In the genomic region with DNA sequence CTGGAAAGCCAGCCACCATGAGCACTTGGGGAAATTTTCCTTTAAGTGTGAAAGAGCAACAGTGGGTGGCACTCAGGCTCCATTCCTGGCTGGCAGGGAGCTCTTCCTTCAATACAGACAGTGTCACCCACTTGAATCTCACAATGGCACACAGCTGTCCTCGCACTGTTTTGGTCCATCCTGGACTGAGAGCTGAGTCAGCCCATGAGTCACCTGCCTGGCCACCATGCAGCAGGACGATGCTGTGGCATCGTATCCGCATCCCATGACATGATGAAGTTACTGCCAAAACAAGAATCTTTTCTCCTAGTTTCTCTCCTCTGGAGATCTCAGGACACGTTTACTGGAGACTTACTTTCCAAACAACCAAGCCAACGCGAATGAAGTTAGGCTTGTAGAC, we compare ENCODE assay signal across 15 cellular contexts. TPM values are rescaled to one million over a fixed set of nuclear protein-coding genes. Genes with fewer than 3 reads are reported as not detected.
A peak's percentile ranks its signal among the peaks of the same experiment; 100 is the strongest.
DNase-seq lines count a peak whose midpoint lies in the region; ATAC-seq, FAIRE-seq and TF ChIP-seq lines count a peak whose summit lies in the region.
"Had no signal": no experiment of that assay in that cellular context is flagged by ENCODE, and none has a peak within 500 bp of the region (broad histone marks: within the 10 kb centered on the region; RNA-seq: fewer than 3 reads in every experiment).

No MANE protein-coding gene starts in this region.

- H3K9ac ChIP-seq in HepG2 (ENCODE audit: insufficient read depth, low read depth, low read length): no peak overlapping the region

- peaks cover 0 to 2% (median 0%) of the 10 kb centered on the region in 4 donors for H3K4me1 Mint-ChIP-seq in naive thymus-derived CD8-positive, alpha-beta T cell
- H3K4me1 Mint-ChIP-seq in activated T-helper 1 cell treated with anti-CD3 and anti-CD28 coated beads, Interleukin-12 subunit alpha, Interleukin-12 subunit beta, Interleukin-2, Interleukin-4 antibody, amounts not matched to agents 30 ng/mL and 10 ng/mL and 1 ng/mL, durations not matched to agents 14 hours and 24 hours and 36 hours (ENCODE audit: low read depth): no peaks in the 10 kb centered on the region

- no peaks in the 10 kb centered on the region for H3K36me3 Mint-ChIP-seq in naive thymus-derived CD8-positive, alpha-beta T cell
- H3K36me3 Mint-ChIP-seq in activated T-helper 1 cell treated with anti-CD3 and anti-CD28 coated beads, Interleukin-12 subunit alpha, Interleukin-12 subunit beta, Interleukin-2, Interleukin-4 antibody, amounts not matched to agents 30 ng/mL and 10 ng/mL and 1 ng/mL, durations not matched to agents 14 hours and 24 hours and 36 hours (ENCODE audit: low read depth): no peaks in the 10 kb centered on the region

- TF ChIP-seq CTCF in HepG2 (CRISPR knock-in tag; IDR thresholded peaks at IDR 0.05) (peak; percentile 29; the same call in 1 of the 2 replicates), upper lobe of right lung (IDR thresholded peaks at IDR 0.05) (no peak)

- peaks cover 11 to 55% (median 24%) of the 10 kb centered on the region in 5 donors for H3K27me3 Mint-ChIP-seq in naive thymus-derived CD8-positive, alpha-beta T cell
- H3K27me3 Mint-ChIP-seq in activated T-helper 1 cell treated with anti-CD3 and anti-CD28 coated beads, Interleukin-12 subunit alpha, Interleukin-12 subunit beta, Interleukin-2, Interleukin-4 antibody, amounts not matched to agents 30 ng/mL and 10 ng/mL and 1 ng/mL, durations not matched to agents 14 hours and 24 hours and 36 hours (ENCODE audit: insufficient read depth): peaks cover 30% of the 10 kb centered on the region

- CTCF ChIA-PET in HepG2 (lab: Yijun Ruan, JAX; ENCODE audit: low intra/inter-chr PET ratio, low total read pairs): no interaction called here

- intact Hi-C loops in HepG2 (cut with micrococcal nuclease; ENCODE audit: unreplicated experiment): no loop called here
- intact Hi-C loops in right cardiac atrium (cut with DNase I): no loop called here
- intact Hi-C loops in upper lobe of right lung (cut with DNase I): no loop called here
- intact Hi-C loops in activated T-helper 1 cell treated with anti-CD3 and anti-CD28 coated beads, Interleukin-12 subunit alpha, Interleukin-12 subunit beta, Interleukin-2, Interleukin-4 antibody, amounts not matched to agents 30 ng/mL and 10 ng/mL and 1 ng/mL, durations not matched to agents 14 hours and 24 hours and 36 hours (cut with micrococcal nuclease): no loop called here

- H4K20me1 ChIP-seq in HepG2 (ENCODE audit: insufficient read depth, low read length): no peaks in the 10 kb centered on the region

- no peak for TF ChIP-seq POLR2A in H54 (IDR thresholded peaks at IDR 0.05; ENCODE audit: low read depth, low read length)
- TF ChIP-seq POLR2A in HepG2 (IDR thresholded peaks at IDR 0.05; ENCODE audit: insufficient read depth in 1 of 2, low read depth in 2 of 2, low read length in 2 of 2): no peak

- FAIRE-seq in H54 (lab: Jason Lieb, UNC) (no peak), HepG2 (lab: Jason Lieb, UNC) (no peak)
- FAIRE-seq: GM12892 had no signal

- no peak for TF ChIP-seq RAD21 in HepG2 (CRISPR knock-in tag; IDR thresholded peaks at IDR 0.05)

- H3K4me2 ChIP-seq in HepG2 (ENCODE audit: low read depth, low read length): no peak overlapping the region
- H3K4me2 ChIP-seq: PC-9 had no signal

- H2AFZ ChIP-seq in HepG2 (ENCODE audit: low read length): no peak overlapping the region
- H2AFZ ChIP-seq: PC-9 had no signal

- no peaks in the 10 kb centered on the region for H3K9me3 Mint-ChIP-seq in naive thymus-derived CD8-positive, alpha-beta T cell
- H3K9me3 Mint-ChIP-seq in activated T-helper 1 cell treated with anti-CD3 and anti-CD28 coated beads, Interleukin-12 subunit alpha, Interleukin-12 subunit beta, Interleukin-2, Interleukin-4 antibody, amounts not matched to agents 30 ng/mL and 10 ng/mL and 1 ng/mL, durations not matched to agents 14 hours and 24 hours and 36 hours: no peaks in the 10 kb centered on the region

- ATAC-seq in HepG2 (no peak), right cardiac atrium (no peak), upper lobe of right lung (no peak)
- ATAC-seq in naive thymus-derived CD8-positive, alpha-beta T cell: no peak

- H3K27ac ChIP-seq in HepG2 (ENCODE audit: extremely low read length, insufficient read depth, low read length): no peak overlapping the region
- H3K27ac ChIP-seq in right cardiac atrium (ENCODE audit: low read length): no peak overlapping the region
- H3K27ac ChIP-seq in upper lobe of right lung: no peak overlapping the region
- H3K27ac ChIP-seq: PC-9 had no signal

- BruUV-seq in HepG2 (replicated peaks; lab: Mats Ljungman, UMichigan): no TSS peak

- H3K27me3 ChIP-seq in HepG2 (ENCODE audit: control insufficient read depth in 1 of 2, insufficient read depth in 2 of 2, low read length in 2 of 2): peaks cover 0 to 14% of the 10 kb centered on the region in 2 experiments; a peak in 2 of 5 replicates
- no peaks in the 10 kb centered on the region for H3K27me3 ChIP-seq in right cardiac atrium (ENCODE audit: control insufficient read depth, insufficient read depth)
- peaks cover 22% of the 10 kb centered on the region for H3K27me3 ChIP-seq in upper lobe of right lung

- DNase-seq in A172 (ENCODE audit: low spot score) (peak; percentile 89), H54 (ENCODE audit: insufficient read length, low spot score) (peak; percentile 31), SW480 (ENCODE audit: low spot score) (peak; percentile 68), HepG2 (ENCODE audit: low spot score) (no peak), right cardiac atrium (no peak), upper lobe of right lung (no peak)
- DNase-seq in naive thymus-derived CD8-positive, alpha-beta T cell: no peak
- DNase-seq in activated T-helper 1 cell treated with anti-CD3 and anti-CD28 coated beads, Interleukin-12 subunit alpha, Interleukin-12 subunit beta, Interleukin-2, Interleukin-4 antibody, amounts not matched to agents 30 ng/mL and 10 ng/mL and 1 ng/mL, durations not matched to agents 14 hours and 24 hours and 36 hours (ENCODE audit: low spot score): no peak
- DNase-seq: amygdala, DMS79, T-helper 2 cell, upper lobe of left lung had no signal

- H3K4me3 Mint-ChIP-seq in naive thymus-derived CD8-positive, alpha-beta T cell: no peak overlapping the region
- no peak overlapping the region for H3K4me3 Mint-ChIP-seq in activated T-helper 1 cell treated with anti-CD3 and anti-CD28 coated beads, Interleukin-12 subunit alpha, Interleukin-12 subunit beta, Interleukin-2, Interleukin-4 antibody, amounts not matched to agents 30 ng/mL and 10 ng/mL and 1 ng/mL, durations not matched to agents 14 hours and 24 hours and 36 hours

- TF ChIP-seq EP300 in HepG2 (IDR thresholded peaks at IDR 0.05; ENCODE audit: low read depth in 2 of 2, low read length in 2 of 2) (no peak), HepG2 (CRISPR knock-in tag; IDR thresholded peaks at IDR 0.05; ENCODE audit: borderline replicate concordance) (no peak)

- no peaks in the 10 kb centered on the region for H3K79me2 ChIP-seq in HepG2 (ENCODE audit: insufficient read depth, low read length)

- POLR2A ChIA-PET in HepG2 (lab: Yijun Ruan, JAX): no interaction called here
- POLR2A ChIA-PET in naive thymus-derived CD8-positive, alpha-beta T cell (lab: Charles Lee): no interaction called here

- H3K4me3 ChIP-seq in HepG2 (replicated peaks in 1 of 3; ENCODE audit: insufficient read depth in 1 of 3, low read depth in 2 of 3, low read length in 3 of 3): no peak overlapping the region
- no peak overlapping the region for H3K4me3 ChIP-seq in right cardiac atrium (ENCODE audit: low read length)
- no peak overlapping the region for H3K4me3 ChIP-seq in upper lobe of right lung
- H3K4me3 ChIP-seq: PC-9, upper lobe of left lung had no signal

- 87% methylated on average over 7 of the region's 7 CpGs for WGBS in HepG2 (ENCODE audit: low lambda C conversion rate)
- 80% methylated on average over 7 of the region's 7 CpGs for WGBS in right cardiac atrium

- H3K4me1 ChIP-seq in HepG2 (ENCODE audit: insufficient read depth, low read length) (peaks cover 58% of the 10 kb centered on the region), right cardiac atrium (ENCODE audit: control insufficient read depth, insufficient read depth, low read length) (no peaks in the 10 kb centered on the region), upper lobe of right lung (peaks cover 3% of the 10 kb centered on the region)

- in situ Hi-C loops in HepG2 (cut with HindIII; ENCODE audit: extremely low pct_ligation_motif_present, low pct_unique_long_range_greater_than_20kb): no loop called here

- H3K27ac Mint-ChIP-seq in naive thymus-derived CD8-positive, alpha-beta T cell: no peak overlapping the region
- H3K27ac Mint-ChIP-seq in activated T-helper 1 cell treated with anti-CD3 and anti-CD28 coated beads, Interleukin-12 subunit alpha, Interleukin-12 subunit beta, Interleukin-2, Interleukin-4 antibody, amounts not matched to agents 30 ng/mL and 10 ng/mL and 1 ng/mL, durations not matched to agents 14 hours and 24 hours and 36 hours: no peak overlapping the region

- H3K9me3 ChIP-seq in HepG2 (ENCODE audit: low read length) (no peaks in the 10 kb centered on the region), right cardiac atrium (ENCODE audit: control insufficient read depth, low read length) (no peaks in the 10 kb centered on the region), upper lobe of right lung (no peaks in the 10 kb centered on the region)
- H3K9me3 ChIP-seq: upper lobe of left lung had no signal

- H3K36me3 ChIP-seq in HepG2 (replicated peaks in 1 of 2; ENCODE audit: control insufficient read depth in 1 of 2, insufficient read depth in 2 of 2, low read length in 2 of 2) (no peaks in the 10 kb centered on the region), upper lobe of right lung (no peaks in the 10 kb centered on the region)
- H3K36me3 ChIP-seq: upper lobe of left lung had no signal

RNA-seq across cellular contexts. Expression of a gene that starts 6.0 kb away (rescaled TPM):
- 0.05 TPM in 1 of 2 replicates, not detected in the other for total RNA-seq in A172 (2014; rRNA removed; shearing (Covaris generic))
- 0.86 and 1.8 TPM in 2 replicates for total RNA-seq in HepG2 (2016; rRNA removed; fragmentation: Illumina TruSeq; extraction: Trizol)
- 0.20 and 0.62 TPM in 2 replicates for total RNA-seq in HepG2 (2016; cell fraction: cytosol; rRNA removed; fragmentation: Illumina TruSeq; extraction: Trizol; ENCODE audit: low read depth)
- total RNA-seq in HepG2 (2016; cell fraction: insoluble cytoplasmic fraction; rRNA removed; fragmentation: Illumina TruSeq; extraction: Trizol): 0.98 and 1.7 TPM in 2 replicates
- 0.93 and 0.96 TPM in 2 replicates for total RNA-seq in HepG2 (2016; cell fraction: membrane; rRNA removed; fragmentation: Illumina TruSeq; extraction: Trizol)
- 1.4 and 2.2 TPM in 2 replicates for total RNA-seq in HepG2 (2016; cell fraction: nucleus; rRNA removed; fragmentation: Illumina TruSeq; extraction: Trizol)
- 1.7 and 1.9 TPM in 2 replicates for polyA plus RNA-seq in HepG2 (2011; rRNA removed)
- 1.2 and 1.5 TPM in 2 replicates for polyA plus RNA-seq in HepG2 (2011; cell fraction: cytosol; rRNA removed)
- 1.3 TPM in 2 replicates for polyA plus RNA-seq in HepG2 (2011; cell fraction: nucleus; rRNA removed)
- 3.7 and 4.1 TPM in 2 replicates for polyA plus RNA-seq in HepG2 (2012)
- polyA plus RNA-seq in HepG2 (2016; cell fraction: cytosol; fragmentation: Illumina TruSeq; extraction: Trizol; ENCODE audit: low read depth): 0.32 and 0.38 TPM in 2 replicates
- polyA plus RNA-seq in HepG2 (2016; cell fraction: insoluble cytoplasmic fraction; fragmentation: Illumina TruSeq; extraction: Trizol; ENCODE audit: low read depth): 0.76 and 0.89 TPM in 2 replicates
- polyA plus RNA-seq in HepG2 (2016; cell fraction: membrane; fragmentation: Illumina TruSeq; extraction: Trizol; ENCODE audit: low read depth): 0.26 and 0.73 TPM in 2 replicates
- polyA plus RNA-seq in HepG2 (2016; cell fraction: nucleus; fragmentation: Illumina TruSeq; extraction: Trizol; ENCODE audit: insufficient read depth, low read depth): 2.7 and 3.0 TPM in 2 replicates
- polyA minus RNA-seq in HepG2 (2011; rRNA and poly(A)+ RNA removed; ENCODE audit: low replicate concordance): 2.6 TPM in 1 of 2 replicates, not detected in the other
- 0.89 and 0.97 TPM in 2 replicates for polyA minus RNA-seq in HepG2 (2011; cell fraction: cytosol; rRNA and poly(A)+ RNA removed)
- polyA minus RNA-seq in HepG2 (2011; cell fraction: nucleus; rRNA and poly(A)+ RNA removed): 1.2 and 2.0 TPM in 2 replicates
- not detected for total RNA-seq in right cardiac atrium
- polyA plus RNA-seq in right cardiac atrium: 0.05 TPM
- total RNA-seq in naive thymus-derived CD8-positive, alpha-beta T cell: not detected
- polyA plus RNA-seq in naive thymus-derived CD8-positive, alpha-beta T cell: not detected
- total RNA-seq in upper lobe of right lung: 83.6 TPM
- not detected in 2 replicates for total RNA-seq in activated T-helper 1 cell treated with anti-CD3 and anti-CD28 coated beads, Interleukin-12 subunit alpha, Interleukin-12 subunit beta, Interleukin-2, Interleukin-4 antibody, amounts not matched to agents 30 ng/mL and 10 ng/mL and 1 ng/mL, durations not matched to agents 14 hours and 24 hours and 36 hours
- total RNA-seq: pulmonary artery endothelial cell had no signal

Comparison
In these comparisons a context has a peak if more than half of its experiments do, and no peak if none do; other contexts are left out.
1. DNase-seq: peak in A172 (single experiment), H54 (single experiment) and SW480 (single experiment); none in HepG2 (single experiment), right cardiac atrium (0 of 3), naive thymus-derived CD8-positive, alpha-beta T cell (0 of 10), upper lobe of right lung (single experiment) and activated T-helper 1 cell treated with anti-CD3 and anti-CD28 coated beads, Interleukin-12 subunit alpha, Interleukin-12 subunit beta, Interleukin-2, Interleukin-4 antibody, amounts not matched to agents 30 ng/mL and 10 ng/mL and 1 ng/mL, durations not matched to agents 14 hours and 24 hours and 36 hours (single experiment).
2. RNA of a gene that starts 6.0 kb away (total RNA-seq): 83.6 TPM in upper lobe of right lung (single experiment); 0.20 to 2.2 TPM in HepG2, 0.05 TPM in A172, not detected in right cardiac atrium, not detected in naive thymus-derived CD8-positive, alpha-beta T cell and not detected in activated T-helper 1 cell treated with anti-CD3 and anti-CD28 coated beads, Interleukin-12 subunit alpha, Interleukin-12 subunit beta, Interleukin-2, Interleukin-4 antibody, amounts not matched to agents 30 ng/mL and 10 ng/mL and 1 ng/mL, durations not matched to agents 14 hours and 24 hours and 36 hours; every median in the first group is over 10 times any median in the second.